ENCODE assay signal across 8 cellular contexts in genomic region chr19:10193666-10194499, GRCh38. TPM values are rescaled to one million over a fixed set of nuclear protein-coding genes. Genes with fewer than 3 reads are reported as not detected.
DNase-seq lines count a peak whose midpoint lies in the region; ATAC-seq, FAIRE-seq and TF ChIP-seq lines count a peak whose summit lies in the region.

No MANE protein-coding gene starts in this region.

- peak overlapping the region; percentile 85 for H3K27ac Mint-ChIP-seq in dendritic cell treated with granulocyte-macrophage colony-stimulating factor and Interleukin-4, amounts not matched to agents 40 ng/mL and 50 ng/mL, for 4 days

- no peak for TF ChIP-seq EP300 in A549 (IDR thresholded peaks at IDR 0.05)
- TF ChIP-seq EP300 in stomach (IDR thresholded peaks at IDR 0.05) = no peak

- no peak for FAIRE-seq in A549 (lab: Jason Lieb, UNC)

- peak overlapping the region; percentile 98 for H3K4me2 ChIP-seq in A549

- TF ChIP-seq POLR2A in A549 (IDR thresholded peaks at IDR 0.05; ENCODE audit: low read length) (no peak), GM18505 (IDR thresholded peaks at IDR 0.05; ENCODE audit: borderline replicate concordance, extremely low read depth, insufficient read depth, insufficient read length) (no peak), stomach (IDR thresholded peaks at IDR 0.05) (no peak)

- H3K27me3 Mint-ChIP-seq in dendritic cell treated with granulocyte-macrophage colony-stimulating factor and Interleukin-4, amounts not matched to agents 40 ng/mL and 50 ng/mL, for 4 days = no peaks in the 10 kb centered on the region

- DNase-seq in A549 (ENCODE audit: low read depth in 1 of 2, low spot score in 1 of 2) (peak; percentile 6 to 49), SK-N-DZ (ENCODE audit: low spot score) (peak; percentile 7), lung (ENCODE audit: low spot score) (no peak), stomach (no peak), NCI-H1694 treated with DMSO at 0.1 percent for 48 hours (lab: John Stamatoyannopoulos, UW) (no peak)

- no peak for TF ChIP-seq CTCF in A549 (IDR thresholded peaks at IDR 0.05)
- TF ChIP-seq CTCF in lung (IDR thresholded peaks at IDR 0.05; ENCODE audit: control extremely low read depth, extremely low read depth) = no peak
- no peak for TF ChIP-seq CTCF in stomach (IDR thresholded peaks at IDR 0.05)

- H3K36me3 ChIP-seq in lung (ENCODE audit: control insufficient read depth in 2 of 2, insufficient read depth in 2 of 2, low read length in 2 of 2) (no peaks in the 10 kb centered on the region), stomach (peaks cover 0 to 11% (median 4%) of the 10 kb centered on the region in 4 donors)

- CTCF ChIA-PET in A549 (lab: Yijun Ruan, JAX) = interaction anchor here (0.8 to 1.1 kb wide), 3 partner anchors 56 to 194 kb away, joined by 3 to 5 read pairs (median 3); no protein-coding TSS in a partner anchor

- H3K27me3 ChIP-seq in lung (ENCODE audit: control insufficient read depth, insufficient read depth) (no peaks in the 10 kb centered on the region), stomach (no peaks in the 10 kb centered on the region)

- H3K4me3 ChIP-seq in A549 (peak overlapping the region; percentile 84), lung (peak overlapping the region; percentile 70), stomach (peak overlapping the region; percentile 67 to 95 (median 74))

- 5% methylated on average over 12 of the region's 32 CpGs for WGBS in A549 (ENCODE audit: missing lambda C conversion rate)
- WGBS in lung, 2 donors = 4% methylated on average over 32 of the region's 32 CpGs
- 2 to 4% (median 2%) methylated on average over 10 to 32 of the region's 32 CpGs for WGBS in stomach, 5 donors

- H3K4me1 ChIP-seq in A549 (peaks cover 16% of the 10 kb centered on the region), lung (ENCODE audit: control insufficient read depth in 2 of 2, insufficient read depth in 2 of 2, low read length in 2 of 2) (peaks cover 2 to 8% of the 10 kb centered on the region in 2 donors), stomach (peaks cover 31 to 62% (median 41%) of the 10 kb centered on the region in 4 donors)

- H3K4me1 Mint-ChIP-seq in dendritic cell treated with granulocyte-macrophage colony-stimulating factor and Interleukin-4, amounts not matched to agents 40 ng/mL and 50 ng/mL, for 4 days (ENCODE audit: low read depth) = peaks cover 69% of the 10 kb centered on the region

- peak overlapping the region; percentile 90 for H3K4me3 Mint-ChIP-seq in dendritic cell treated with granulocyte-macrophage colony-stimulating factor and Interleukin-4, amounts not matched to agents 40 ng/mL and 50 ng/mL, for 4 days

- POLR2A ChIA-PET in A549 (lab: Yijun Ruan, JAX) = interaction anchor here (0.5 kb wide), 1 partner anchor 29 kb away, joined by 4 read pairs; no protein-coding TSS in a partner anchor

- peaks cover 67% of the 10 kb centered on the region for H3K36me3 Mint-ChIP-seq in dendritic cell treated with granulocyte-macrophage colony-stimulating factor and Interleukin-4, amounts not matched to agents 40 ng/mL and 50 ng/mL, for 4 days (ENCODE audit: low read depth)

- intact Hi-C loops in dendritic cell treated with granulocyte-macrophage colony-stimulating factor and Interleukin-4, amounts not matched to agents 40 ng/mL and 50 ng/mL, for 4 days (cut with micrococcal nuclease) = loop anchor here (2.0 kb wide), 1 partner anchor 17 kb away; no protein-coding TSS in a partner anchor
- intact Hi-C loops in stomach (cut with DNase I; ENCODE audit: low total_unique reads) = no loop called here

- ATAC-seq in A549 (peak; percentile 78), GM18505 (IDR thresholded peaks at IDR 0.05; ENCODE audit: unreplicated experiment) (peak; percentile 10), HG03135 (IDR thresholded peaks at IDR 0.05; ENCODE audit: unreplicated experiment) (peak; percentile 16), lung (ENCODE audit: insufficient read depth, low FRiP score) (peak; percentile 35)

- H3K27ac ChIP-seq in A549 (peak overlapping the region; percentile 86 to 100), lung (ENCODE audit: low read depth in 1 of 2, low read length in 1 of 2) (peak overlapping the region; percentile 63 to 84), stomach (peak overlapping the region; percentile 89 to 97 (median 93))

- H3K9me3 Mint-ChIP-seq in dendritic cell treated with granulocyte-macrophage colony-stimulating factor and Interleukin-4, amounts not matched to agents 40 ng/mL and 50 ng/mL, for 4 days = no peaks in the 10 kb centered on the region

- no peak for TF ChIP-seq RAD21 in A549 (conservative IDR thresholded peaks at IDR 0.05 in 1 of 2, IDR thresholded peaks at IDR 0.05 in 1 of 2)

- no peaks in the 10 kb centered on the region for H3K9me3 ChIP-seq in A549
- H3K9me3 ChIP-seq in lung (ENCODE audit: control insufficient read depth in 2 of 2, insufficient read depth in 1 of 2, low read length in 1 of 2) = no peaks in the 10 kb centered on the region
- H3K9me3 ChIP-seq in stomach = no peaks in the 10 kb centered on the region

TF ChIP-seq in A549, 52 proteins besides CTCF, POLR2A, EP300 and RAD21:
- TF ChIP-seq HOXB13 (CRISPR knock-in tag; IDR thresholded peaks at IDR 0.05; ENCODE audit: low read depth) (no peak), KDM1A (IDR thresholded peaks at IDR 0.05; ENCODE audit: low read depth) (no peak), BHLHE40 (IDR thresholded peaks at IDR 0.05; ENCODE audit: low read depth, low read length) (no peak), HOXB5 (CRISPR knock-in tag; IDR thresholded peaks at IDR 0.05) (no peak), USF2 (IDR thresholded peaks at IDR 0.05) (no peak), NR3C1 (IDR thresholded peaks at IDR 0.05) (no peak), ESRRA (IDR thresholded peaks at IDR 0.05; ENCODE audit: borderline replicate concordance, low read length) (no peak), RCOR1 (IDR thresholded peaks at IDR 0.05; ENCODE audit: low read depth, low read length) (no peak), TP53 (CRISPR knock-in tag; IDR thresholded peaks at IDR 0.05) (no peak), MAFK (IDR thresholded peaks at IDR 0.05; ENCODE audit: partially characterized antibody) (no peak)
TF ChIP-seq in A549: peak in this region for 0.

RNA-seq across cellular contexts. Expression of gene DNMT1, which starts 0.9 kb away (rescaled TPM):
- polyA plus RNA-seq in A549 (2011; rRNA removed) (85.2 and 86.2 TPM in 2 replicates), A549 (2017; fragmentation: RNase III; extraction: RNeasy Plus Mini Kit Qiagen cat#74134 plus additional on column Dnase treatment) (85.2 to 90.5 TPM (median 86.3 TPM) in 3 replicates), lung (10 to 100 TPM; 32.8 to 46.5 TPM), stomach (10 to 100 TPM; 16.6 to 29.3 (median 23.2) TPM)
- 71.1 and 74.6 TPM in 2 replicates for polyA plus RNA-seq in A549 (2012; cell fraction: cytosol; rRNA removed)
- 248 and 288 TPM in 2 replicates for polyA plus RNA-seq in A549 (2012; cell fraction: nucleus; rRNA removed)
- 61.2 and 93.2 TPM in 2 replicates for polyA minus RNA-seq in A549 (2011; rRNA and poly(A)+ RNA removed)
- 125 and 137 TPM in 2 replicates for polyA plus RNA-seq in SK-N-DZ (2014; cell fraction: cytosol; rRNA removed)
- polyA plus RNA-seq in SK-N-DZ (2014; cell fraction: nucleus; rRNA removed) = 401 and 420 TPM in 2 replicates
- total RNA-seq in lung (10 to 100 TPM; 44.0 to 85.7 TPM), stomach (10 to 100 TPM; 32.1 to 92.0 (median 58.9) TPM)

RNA-seq across cellular contexts. Expression of gene S1PR2, which starts 37.2 kb away (rescaled TPM):
- polyA plus RNA-seq in A549 (2011; rRNA removed) (0.72 and 0.85 TPM in 2 replicates), A549 (2017; fragmentation: RNase III; extraction: RNeasy Plus Mini Kit Qiagen cat#74134 plus additional on column Dnase treatment) (0.87 to 0.96 TPM (median 0.93 TPM) in 3 replicates), lung (10 to 100 TPM in 1 of 2 donors, 1 to 10 TPM in 1; 6.5 to 10.9 TPM), stomach (1 to 10 TPM; 2.4 to 2.9 (median 2.7) TPM)
- 0.86 and 1.5 TPM in 2 replicates for polyA plus RNA-seq in A549 (2012; cell fraction: cytosol; rRNA removed)
- polyA plus RNA-seq in A549 (2012; cell fraction: nucleus; rRNA removed) = 0.95 and 1.4 TPM in 2 replicates
- 2.2 and 2.8 TPM in 2 replicates for polyA minus RNA-seq in A549 (2011; rRNA and poly(A)+ RNA removed)
- polyA plus RNA-seq in SK-N-DZ (2014; cell fraction: cytosol; rRNA removed) = 6.4 and 6.8 TPM in 2 replicates
- polyA plus RNA-seq in SK-N-DZ (2014; cell fraction: nucleus; rRNA removed) = 1.7 and 2.3 TPM in 2 replicates
- total RNA-seq in lung (10 to 100 TPM; 15.2 to 32.1 TPM), stomach (10 to 100 TPM in 1 of 5 donors, 1 to 10 TPM in 1, under 1 TPM in 2, not detected in 1; 0.29 to 11.7 (median 5.1) TPM)

RNA-seq across cellular contexts. Expression of gene MRPL4, which starts 58.1 kb away (rescaled TPM):
- polyA plus RNA-seq in A549 (2011; rRNA removed) (25.9 and 26.4 TPM in 2 replicates), A549 (2017; fragmentation: RNase III; extraction: RNeasy Plus Mini Kit Qiagen cat#74134 plus additional on column Dnase treatment) (51.4 to 52.2 TPM (median 51.8 TPM) in 3 replicates), lung (10 to 100 TPM; 33.8 to 64.8 TPM), stomach (10 to 100 TPM; 48.7 to 53.1 (median 51.8) TPM)
- 155 and 187 TPM in 2 replicates for polyA plus RNA-seq in A549 (2012; cell fraction: cytosol; rRNA removed)
- 156 and 201 TPM in 2 replicates for polyA plus RNA-seq in A549 (2012; cell fraction: nucleus; rRNA removed)
- 15.7 and 18.3 TPM in 2 replicates for polyA minus RNA-seq in A549 (2011; rRNA and poly(A)+ RNA removed)
- 112 and 129 TPM in 2 replicates for polyA plus RNA-seq in SK-N-DZ (2014; cell fraction: cytosol; rRNA removed)
- 104 and 119 TPM in 2 replicates for polyA plus RNA-seq in SK-N-DZ (2014; cell fraction: nucleus; rRNA removed)
- total RNA-seq in lung (10 to 100 TPM; 16.6 to 61.9 TPM), stomach (100 to 1,000 TPM in 1 of 5 donors, 10 to 100 TPM in 4; 16.1 to 314 (median 58.4) TPM)

Comparison
In these comparisons a context has a peak if more than half of its experiments do, and no peak if none do; other contexts are left out.
1. ATAC-seq: peak in every context shown above with its lines; median percentile 78 in A549; 35 in lung; 16 in HG03135; 10 in GM18505.
2. DNase-seq: peak in A549 (2 of 2) and SK-N-DZ (single experiment); none in lung (single experiment), stomach (single experiment) and NCI-H1694 treated with DMSO at 0.1 percent for 48 hours (single experiment).
3. Peak in every context shown above with its lines, with median percentiles within 50 percentile points of each other: H3K27ac ChIP-seq and H3K4me3 ChIP-seq.